17 cellular contexts compared by ENCODE assay signal in genomic region chr17:47872019-47872650, GRCh38. TPM values are rescaled to one million over a fixed set of nuclear protein-coding genes. Genes with fewer than 3 reads are reported as not detected.
DNase-seq lines count a peak whose midpoint lies in the region; ATAC-seq and TF ChIP-seq lines count a peak whose summit lies in the region.
"Had no signal": no experiment of that assay in that cellular context is flagged by ENCODE, and none has a peak within 500 bp of the region (broad histone marks: within the 10 kb centered on the region; RNA-seq: fewer than 3 reads in every experiment).

No MANE protein-coding gene starts in this region.

- no peak for TF ChIP-seq CTCF in GM23338 (conservative IDR thresholded peaks at IDR 0.05; ENCODE audit: low read depth in 2 of 2)
- TF ChIP-seq CTCF in WTC11 (IDR thresholded peaks at IDR 0.05), result no peak
- TF ChIP-seq CTCF in foreskin keratinocyte (conservative IDR thresholded peaks at IDR 0.05), result no peak
- no peak for TF ChIP-seq CTCF in nephron progenitor cell (IDR thresholded peaks at IDR 0.05)

- H3K4me3 ChIP-seq in GM23338, result peak overlapping the region; percentile 75
- H3K4me3 ChIP-seq in effector memory CD4-positive, alpha-beta T cell (ENCODE audit: insufficient read depth, low read depth, low read length, poor library complexity, severe bottlenecking), result no peak overlapping the region

- peak overlapping the region; percentile 95 for H3K4me2 ChIP-seq in GM23338

- H3K36me3 ChIP-seq in GM23338 (ENCODE audit: insufficient read depth), result no peaks in the 10 kb centered on the region
- H3K36me3 ChIP-seq in effector memory CD4-positive, alpha-beta T cell (ENCODE audit: control insufficient read depth, insufficient read depth, low read length), result no peaks in the 10 kb centered on the region

- H3F3A ChIP-seq in GM23338 (replicated peaks; ENCODE audit: low read depth), result peaks cover 6% of the 10 kb centered on the region; the same call in 1 of the 2 replicates

- ATAC-seq in GM23338 (peak; percentile 69), WTC11 (peak; percentile 57), foreskin keratinocyte (peak; percentile 29)

- H3K27ac Mint-ChIP-seq in GM23338 (no peak overlapping the region), WTC11 (no peak overlapping the region), nephron progenitor cell (no peak overlapping the region)
- H3K27ac Mint-ChIP-seq: activated naive CD8-positive, alpha-beta T cell treated with anti-CD3 and anti-CD28 coated beads, Interleukin-2, amount 10 ng/mL, durations not matched to agents 7 days and 5 days had no signal

- no peaks in the 10 kb centered on the region for H3K36me3 Mint-ChIP-seq in GM23338 (ENCODE audit: low read depth)
- H3K36me3 Mint-ChIP-seq in WTC11, result no peaks in the 10 kb centered on the region
- H3K36me3 Mint-ChIP-seq in nephron progenitor cell (ENCODE audit: low read depth), result no peaks in the 10 kb centered on the region
- H3K36me3 Mint-ChIP-seq: activated naive CD8-positive, alpha-beta T cell treated with anti-CD3 and anti-CD28 coated beads, Interleukin-2, amount 10 ng/mL, durations not matched to agents 7 days and 5 days had no signal

- H2AFZ ChIP-seq in GM23338, result peak overlapping the region; percentile 98

- H4K20me1 ChIP-seq in GM23338 (replicated peaks; ENCODE audit: insufficient read depth), result peaks cover 5% of the 10 kb centered on the region; the same call in 1 of the 2 replicates

- H3K27me3 Mint-ChIP-seq in GM23338 (ENCODE audit: insufficient read depth, low read depth, poor library complexity) (peaks cover 55% of the 10 kb centered on the region), WTC11 (ENCODE audit: low read depth) (peaks cover 75% of the 10 kb centered on the region), nephron progenitor cell (ENCODE audit: low read depth, poor library complexity) (peaks cover 7% of the 10 kb centered on the region)

- H3K4me1 Mint-ChIP-seq in GM23338 (peaks cover 53% of the 10 kb centered on the region), WTC11 (peaks cover 56% of the 10 kb centered on the region), nephron progenitor cell (peaks cover 90% of the 10 kb centered on the region)
- H3K4me1 Mint-ChIP-seq: activated naive CD8-positive, alpha-beta T cell treated with anti-CD3 and anti-CD28 coated beads, Interleukin-2, amount 10 ng/mL, durations not matched to agents 7 days and 5 days had no signal

- DNase-seq in GM23338 (ENCODE audit: low spot score), result peak; percentile 70
- peak; percentile 64 for DNase-seq in WTC11 (ENCODE audit: low spot score)
- peak in 1 of 2 donors; percentile 26 for DNase-seq in foreskin keratinocyte
- peak; percentile 57 for DNase-seq in nephron progenitor cell
- no peak for DNase-seq in effector memory CD4-positive, alpha-beta T cell
- no peak for DNase-seq in NCI-H524 (lab: John Stamatoyannopoulos, UW)
- DNase-seq in HK-2 (ENCODE audit: unreplicated experiment), result no peak
- DNase-seq in RKO (ENCODE audit: low spot score), result no peak
- DNase-seq: activated naive CD8-positive, alpha-beta T cell treated with anti-CD3 and anti-CD28 coated beads, Interleukin-2, amount 10 ng/mL, durations not matched to agents 7 days and 5 days; DMS53; erythroblast; hypothalamus; midbrain; MV-4-11; NCI-H446; stimulated activated CD4-positive, alpha-beta T cell treated with anti-CD3 and anti-CD28 coated beads, Interleukin-15, amount 100 ng/mL, for 24 hours had no signal

- H3K9me3 ChIP-seq in effector memory CD4-positive, alpha-beta T cell (ENCODE audit: control insufficient read depth, low read length), result no peaks in the 10 kb centered on the region

- CTCF ChIA-PET in WTC11 (lab: Charles Lee), result interaction anchor here (0.7 to 8.7 kb wide), 13 partner anchors 9 to 69 kb away, joined by 3 to 94 read pairs (median 5); partner anchors contain the start of genes PNPO, SCRN2 and SP6

- H3K27ac ChIP-seq in GM23338 (ENCODE audit: low read depth), result no peak overlapping the region
- peak overlapping the region; percentile 1 for H3K27ac ChIP-seq in foreskin keratinocyte
- no peak overlapping the region for H3K27ac ChIP-seq in effector memory CD4-positive, alpha-beta T cell (ENCODE audit: insufficient read depth, low read length, poor library complexity, severe bottlenecking)

- peaks cover 71% of the 10 kb centered on the region for H3K27me3 ChIP-seq in GM23338 (ENCODE audit: insufficient read depth)
- H3K27me3 ChIP-seq in foreskin keratinocyte, result peaks cover 54% of the 10 kb centered on the region
- H3K27me3 ChIP-seq in effector memory CD4-positive, alpha-beta T cell (replicated peaks; ENCODE audit: control insufficient read depth, insufficient read depth, low read length, poor library complexity, severe bottlenecking), result peaks cover 23% of the 10 kb centered on the region

- H3K9me2 ChIP-seq in GM23338 (ENCODE audit: insufficient read depth), result no peaks in the 10 kb centered on the region

- POLR2A ChIA-PET in WTC11 (lab: Charles Lee), result interaction anchor here (0.6 to 1.3 kb wide), 4 partner anchors 14 to 789 kb away, joined by 3 to 5 read pairs (median 3); partner anchors contain the start of genes SP2 and SP6

- H3K4me3 Mint-ChIP-seq in GM23338 (peak overlapping the region; percentile 64), WTC11 (peak overlapping the region; percentile 70), nephron progenitor cell (peak overlapping the region; percentile 52)
- H3K4me3 Mint-ChIP-seq: activated naive CD8-positive, alpha-beta T cell treated with anti-CD3 and anti-CD28 coated beads, Interleukin-2, amount 10 ng/mL, durations not matched to agents 7 days and 5 days had no signal

- H3K9me3 Mint-ChIP-seq in GM23338, result no peaks in the 10 kb centered on the region
- no peaks in the 10 kb centered on the region for H3K9me3 Mint-ChIP-seq in WTC11
- H3K9me3 Mint-ChIP-seq in nephron progenitor cell, result no peaks in the 10 kb centered on the region
- H3K9me3 Mint-ChIP-seq: activated naive CD8-positive, alpha-beta T cell treated with anti-CD3 and anti-CD28 coated beads, Interleukin-2, amount 10 ng/mL, durations not matched to agents 7 days and 5 days had no signal

- H3K4me1 ChIP-seq in GM23338 (ENCODE audit: insufficient read depth) (peaks cover 47% of the 10 kb centered on the region), foreskin keratinocyte (no peaks in the 10 kb centered on the region)
- H3K4me1 ChIP-seq in effector memory CD4-positive, alpha-beta T cell (ENCODE audit: control insufficient read depth, insufficient read depth, low read length, poor library complexity, severe bottlenecking), result no peaks in the 10 kb centered on the region

- no peaks in the 10 kb centered on the region for H3K79me2 ChIP-seq in GM23338 (replicated peaks; ENCODE audit: insufficient read depth)

TF ChIP-seq in WTC11, 78 proteins besides CTCF, POLR2A, EP300 and RAD21 (continues in another document):
- no peak for TF ChIP-seq ZBTB21 (CRISPR knock-in tag; IDR thresholded peaks at IDR 0.05; ENCODE audit: borderline replicate concordance)
- no peak for TF ChIP-seq IRF2 (CRISPR knock-in tag; IDR thresholded peaks at IDR 0.05; ENCODE audit: borderline replicate concordance, low read depth)
- TF ChIP-seq RELA (CRISPR knock-in tag; IDR thresholded peaks at IDR 0.05; ENCODE audit: borderline replicate concordance), result no peak
- no peak for TF ChIP-seq ZNF425 (CRISPR knock-in tag; conservative IDR thresholded peaks at IDR 0.05)

RNA-seq across cellular contexts. Expression of gene SP6, which starts 21.2 kb away (rescaled TPM):
- total RNA-seq in GM23338 (2014; rRNA removed; shearing (Covaris generic)), result 0.82 and 1.0 TPM in 2 replicates
- polyA plus RNA-seq in GM23338 (2016; fragmentation: Nextera tagmentation; extraction: Ambion mirVana), result 0.13 and 0.23 TPM in 2 replicates
- 2.0 to 3.3 TPM (median 2.3 TPM) in 3 replicates for total RNA-seq in WTC11 (2021)
- 4.2 and 5.1 TPM in 2 replicates for total RNA-seq in foreskin keratinocyte
- polyA plus RNA-seq in foreskin keratinocyte, result 3.3 and 4.6 TPM in 2 replicates

RNA-seq across cellular contexts. Expression of gene SP2, which starts 23.9 kb away (rescaled TPM):
- total RNA-seq in GM23338 (2014; rRNA removed; shearing (Covaris generic)), result 6.0 and 7.6 TPM in 2 replicates
- polyA plus RNA-seq in GM23338 (2016; fragmentation: Nextera tagmentation; extraction: Ambion mirVana) (10.8 and 12.9 TPM in 2 replicates), foreskin keratinocyte (5.7 and 6.3 TPM in 2 replicates)
- total RNA-seq in WTC11 (2021) (9.9 to 11.5 TPM (median 10.7 TPM) in 3 replicates), foreskin keratinocyte (4.4 and 4.9 TPM in 2 replicates)

RNA-seq across cellular contexts. Expression of gene SCRN2, which starts 31.1 kb away (rescaled TPM):
- total RNA-seq in GM23338 (2014; rRNA removed; shearing (Covaris generic)), result 39.1 and 40.6 TPM in 2 replicates
- polyA plus RNA-seq in GM23338 (2016; fragmentation: Nextera tagmentation; extraction: Ambion mirVana) (44.0 and 45.5 TPM in 2 replicates), foreskin keratinocyte (35.8 and 40.7 TPM in 2 replicates)
- total RNA-seq in WTC11 (2021) (50.8 to 54.1 TPM (median 51.6 TPM) in 3 replicates), foreskin keratinocyte (28.1 and 32.4 TPM in 2 replicates)

RNA-seq across cellular contexts. Expression of gene LRRC46, which starts 40.7 kb away (rescaled TPM):
- 0.35 TPM in 1 of 2 replicates, not detected in the other for total RNA-seq in GM23338 (2014; rRNA removed; shearing (Covaris generic))
- polyA plus RNA-seq in GM23338 (2016; fragmentation: Nextera tagmentation; extraction: Ambion mirVana) (0.14 and 0.18 TPM in 2 replicates), foreskin keratinocyte (0.60 and 0.76 TPM in 2 replicates)
- total RNA-seq in WTC11 (2021) (0.09 to 0.39 TPM (median 0.30 TPM) in 3 replicates), foreskin keratinocyte (0.25 and 0.58 TPM in 2 replicates)
- total RNA-seq: cerebellum had no signal

RNA-seq across cellular contexts. Expression of gene MRPL10, which starts 40.8 kb away (rescaled TPM):
- total RNA-seq in GM23338 (2014; rRNA removed; shearing (Covaris generic)), result 74.7 and 75.8 TPM in 2 replicates
- 50.2 and 53.5 TPM in 2 replicates for polyA plus RNA-seq in GM23338 (2016; fragmentation: Nextera tagmentation; extraction: Ambion mirVana)
- total RNA-seq in WTC11 (2021), result 80.1 to 87.0 TPM (median 85.3 TPM) in 3 replicates
- total RNA-seq in foreskin keratinocyte, result 37.1 and 39.2 TPM in 2 replicates
- 46.7 and 49.5 TPM in 2 replicates for polyA plus RNA-seq in foreskin keratinocyte

Comparison
In these comparisons a context has a peak if more than half of its experiments do, and no peak if none do; other contexts are left out.
1. DNase-seq: peak in GM23338 (single experiment), WTC11 (single experiment) and nephron progenitor cell (single experiment); none in effector memory CD4-positive, alpha-beta T cell (0 of 3), NCI-H524 (0 of 2), HK-2 (single experiment) and RKO (single experiment).
2. Peak in every context shown above with its lines, with median percentiles within 50 percentile points of each other: ATAC-seq and H3K4me3 Mint-ChIP-seq.